In the genomic region with DNA sequence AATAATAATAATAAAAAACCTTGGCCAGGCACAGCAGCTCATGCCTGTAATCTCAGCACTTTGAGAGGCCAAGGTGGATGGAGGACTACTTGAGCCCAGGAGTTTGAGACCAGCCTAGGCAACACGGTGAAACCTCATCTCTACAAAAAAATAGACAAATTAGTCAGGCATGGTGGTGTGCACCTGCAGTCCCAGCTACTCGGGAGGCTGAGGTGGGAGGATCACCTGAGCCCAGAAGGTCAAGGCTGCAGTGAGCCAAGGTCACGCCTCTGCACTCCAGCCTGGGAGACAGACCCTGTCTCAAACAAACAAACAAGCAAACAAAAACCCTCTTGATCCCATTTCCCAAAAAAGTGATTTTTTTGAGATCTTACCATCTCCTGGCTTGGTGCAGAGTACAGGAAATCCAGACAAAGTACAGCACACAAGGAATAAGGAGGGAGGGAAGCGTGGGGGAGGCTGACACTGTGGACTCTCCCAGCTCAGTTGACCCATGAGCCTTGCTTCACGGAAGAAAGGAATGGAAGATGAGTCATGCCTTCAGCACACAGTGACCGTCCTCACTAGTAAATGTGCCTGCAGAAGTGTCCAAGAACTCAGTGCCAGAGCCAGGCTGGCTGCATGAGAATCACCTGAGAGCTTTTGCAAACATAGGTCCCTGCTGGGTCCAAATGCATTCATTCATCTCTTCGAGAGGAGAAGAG, we compare ENCODE assay signal across 7 cellular contexts.
DNase-seq lines count a peak whose midpoint lies in the region; ATAC-seq, FAIRE-seq and TF ChIP-seq lines count a peak whose summit lies in the region.
"Not testable (repeated sequence)": the region's sequence is repeated elsewhere in the genome, so short reads cannot be mapped to it uniquely, and the experiment has no call there.

No MANE protein-coding gene starts in this region.

- POLR2A ChIA-PET in HCT116 (lab: Charles Lee) = not testable (repeated sequence)
- POLR2A ChIA-PET in K562 (lab: Yijun Ruan, JAX) = interaction anchor here (1.1 kb wide), 1 partner anchor 18 kb away, joined by 4 read pairs; no protein-coding TSS in a partner anchor

- not testable (repeated sequence) for H3K36me3 Mint-ChIP-seq in nephron progenitor cell (ENCODE audit: low read depth)

- CTCF ChIA-PET in HCT116 (lab: Charles Lee) = interaction anchor here (0.6 kb wide), 1 partner anchor 170 kb away, joined by 3 read pairs; no protein-coding TSS in a partner anchor
- CTCF ChIA-PET in K562 (lab: Yijun Ruan, JAX; ENCODE audit: low intra/inter-chr PET ratio) = not testable (repeated sequence)

- TF ChIP-seq CTCF in HCT116 (IDR thresholded peaks at IDR 0.05 in 2 of 3, conservative IDR thresholded peaks at IDR 0.05 in 1 of 3; ENCODE audit: borderline replicate concordance in 1 of 3, insufficient read depth in 1 of 3, low read depth in 2 of 3, low read length in 2 of 3); K562 (IDR thresholded peaks at IDR 0.05 in 2 of 3, conservative IDR thresholded peaks at IDR 0.05 in 1 of 3; ENCODE audit: insufficient read depth in 2 of 3, low read depth in 1 of 3, low read length in 3 of 3); epithelial cell of proximal tubule (conservative IDR thresholded peaks at IDR 0.05; ENCODE audit: low read depth, low read length); nephron progenitor cell (IDR thresholded peaks at IDR 0.05): not testable (repeated sequence)

- FAIRE-seq in K562 (lab: Jason Lieb, UNC) = not testable (repeated sequence)

- not testable (repeated sequence) for H3K27me3 ChIP-seq in HCT116 (ENCODE audit: insufficient read depth, low read length); NT2/D1 (ENCODE audit: insufficient read depth, insufficient read length); K562 (ENCODE audit: control insufficient read depth in 2 of 2, insufficient read depth in 2 of 2, low read length in 2 of 2)

- RAD21 ChIA-PET in HCT116 (lab: Charles Lee; ENCODE audit: low non-redundant PET in 1 of 2, low total read pairs in 2 of 2, uncharacterized antibody in 2 of 2, unreplicated experiment in 2 of 2) = not testable (repeated sequence)

- WGBS in K562 (ENCODE audit: insufficient coverage, low coverage, missing lambda C conversion rate) = 2% methylated on average over 7 of the region's 7 CpGs

- H3K36me3 ChIP-seq in HCT116 (ENCODE audit: control insufficient read depth in 1 of 2, insufficient read depth in 2 of 2, low read length in 2 of 2); NT2/D1 (ENCODE audit: insufficient read depth, insufficient read length, low read length); K562 (ENCODE audit: control insufficient read depth, insufficient read depth, low read length): not testable (repeated sequence)

- DNase-seq in DMS53 (lab: John Stamatoyannopoulos, UW) = peak; percentile 26
- DNase-seq in HCT116 (ENCODE audit: low read depth, low spot score); NT2/D1 (ENCODE audit: low read depth, low spot score); nephron progenitor cell: not testable (repeated sequence)
- DNase-seq in K562 (ENCODE audit: extremely low read depth in 1 of 4, low spot score in 3 of 4) = peak in 1 of 4 experiments; percentile 9
- peak; percentile 1 for DNase-seq in epithelial cell of proximal tubule (ENCODE audit: low read depth)
- peak; percentile 2 for DNase-seq in kidney glomerular epithelial cell (lab: John Stamatoyannopoulos, UW)

- H3K9ac ChIP-seq in HCT116 (ENCODE audit: low read length); K562 (ENCODE audit: insufficient read depth in 1 of 2, low read depth in 2 of 2, low read length in 2 of 2): not testable (repeated sequence)
- peak overlapping the region; percentile 39 for H3K9ac ChIP-seq in NT2/D1 (ENCODE audit: insufficient read length, low read depth)

- not testable (repeated sequence) for BruUV-seq in HCT116 (replicated peaks; lab: Mats Ljungman, UMichigan); K562 (replicated peaks; lab: Mats Ljungman, UMichigan)

- intact Hi-C loops in HCT116 (cut with micrococcal nuclease) = not testable (repeated sequence)
- intact Hi-C loops in K562 (cut with micrococcal nuclease) = loop anchor here (10.0 kb wide), 1 partner anchor 105 kb away; no protein-coding TSS in a partner anchor

- not testable (repeated sequence) for H3K9me3 Mint-ChIP-seq in nephron progenitor cell

- not testable (repeated sequence) for H3K4me3 ChIP-seq in HCT116 (replicated peaks in 1 of 2; ENCODE audit: low read depth in 1 of 2, low read length in 2 of 2); NT2/D1 (ENCODE audit: insufficient read length, low read depth); K562; epithelial cell of proximal tubule (ENCODE audit: low read depth, low read length)

- not testable (repeated sequence) for H3K4me3 Mint-ChIP-seq in nephron progenitor cell

- H4K20me1 ChIP-seq in HCT116 (ENCODE audit: insufficient read depth); K562 (replicated peaks; ENCODE audit: control insufficient read depth, insufficient read depth, low read length): not testable (repeated sequence)

- not testable (repeated sequence) for H3K4me1 ChIP-seq in HCT116 (ENCODE audit: control insufficient read depth in 1 of 2, insufficient read depth in 2 of 2, low read length in 2 of 2); NT2/D1 (ENCODE audit: insufficient read depth, insufficient read length); K562 (replicated peaks in 1 of 2; ENCODE audit: control insufficient read depth in 2 of 2, insufficient read depth in 2 of 2, low read length in 2 of 2)

- peak overlapping the region; percentile 48 for H3K4me2 ChIP-seq in HCT116 (ENCODE audit: low read length)
- H3K4me2 ChIP-seq in K562 (ENCODE audit: insufficient read depth, low read length) = not testable (repeated sequence)

- not testable (repeated sequence) for TF ChIP-seq RAD21 in HCT116 (IDR thresholded peaks at IDR 0.05; ENCODE audit: low read depth); K562 (CRISPR knock-in tag; conservative IDR thresholded peaks at IDR 0.05 in 1 of 2, IDR thresholded peaks at IDR 0.05 in 1 of 2)

- H3K9me1 ChIP-seq in K562 (ENCODE audit: control insufficient read depth, insufficient read depth, low read length) = not testable (repeated sequence)

- H3K9me2 ChIP-seq in HCT116 (ENCODE audit: insufficient read depth) = not testable (repeated sequence)

- not testable (repeated sequence) for H3K9me3 ChIP-seq in HCT116 (ENCODE audit: control insufficient read depth in 1 of 2, insufficient read depth in 1 of 2, low read depth in 1 of 2, low read length in 2 of 2); NT2/D1 (ENCODE audit: insufficient read depth, low read length); K562 (replicated peaks; ENCODE audit: control insufficient read depth, insufficient read depth, low read depth, low read length)

- not testable (repeated sequence) for H3K27ac ChIP-seq in HCT116 (ENCODE audit: low read depth, low read length); K562 (ENCODE audit: extremely low read depth, low read depth, low read length)

- not testable (repeated sequence) for H3K4me1 Mint-ChIP-seq in nephron progenitor cell

- in situ Hi-C loops in K562 (cut with MboI) = loop anchor here (10.0 kb wide), 1 partner anchor 85 kb away; no protein-coding TSS in a partner anchor

- H3K27me3 Mint-ChIP-seq in nephron progenitor cell (ENCODE audit: low read depth, poor library complexity) = peaks cover 12% of the 10 kb centered on the region

- peak overlapping the region; percentile 75 for H3K27ac Mint-ChIP-seq in nephron progenitor cell

- not testable (repeated sequence) for H3K79me2 ChIP-seq in HCT116 (ENCODE audit: insufficient read depth, low read length); K562 (ENCODE audit: control insufficient read depth, insufficient read depth, low read length)

- not testable (repeated sequence) for TF ChIP-seq POLR2A in HCT116 (IDR thresholded peaks at IDR 0.05; ENCODE audit: borderline replicate concordance, extremely low read depth, insufficient read depth, insufficient read length); K562 (conservative IDR thresholded peaks at IDR 0.05)

- H2AFZ ChIP-seq in HCT116 (ENCODE audit: low read depth, low read length, poor library complexity, severe bottlenecking); K562 (ENCODE audit: low read depth, low read length): not testable (repeated sequence)

- not testable (repeated sequence) for ATAC-seq in HCT116, K562

- not testable (repeated sequence) for TF ChIP-seq EP300 in K562 (IDR thresholded peaks at IDR 0.05; ENCODE audit: low read length)

TF ChIP-seq in HCT116, 20 proteins besides CTCF, POLR2A, EP300 and RAD21:
- peak; percentile 43; the same call in 1 of the 2 replicates for TF ChIP-seq JUND (IDR thresholded peaks at IDR 0.05)

TF ChIP-seq in K562, 482 proteins besides CTCF, POLR2A, EP300 and RAD21 (continues in another document):
- TF ChIP-seq JUN (IDR thresholded peaks at IDR 0.05; ENCODE audit: borderline replicate concordance, low read depth, low read length) = 0 out of 2 replicates have a peak, but pooled peaks have one; percentile 38
- not testable (repeated sequence) for TF ChIP-seq JUN (CRISPR knock-in tag; IDR thresholded peaks at IDR 0.05; ENCODE audit: borderline replicate concordance)
